18 cellular contexts compared by ENCODE assay signal in the genomic region with DNA sequence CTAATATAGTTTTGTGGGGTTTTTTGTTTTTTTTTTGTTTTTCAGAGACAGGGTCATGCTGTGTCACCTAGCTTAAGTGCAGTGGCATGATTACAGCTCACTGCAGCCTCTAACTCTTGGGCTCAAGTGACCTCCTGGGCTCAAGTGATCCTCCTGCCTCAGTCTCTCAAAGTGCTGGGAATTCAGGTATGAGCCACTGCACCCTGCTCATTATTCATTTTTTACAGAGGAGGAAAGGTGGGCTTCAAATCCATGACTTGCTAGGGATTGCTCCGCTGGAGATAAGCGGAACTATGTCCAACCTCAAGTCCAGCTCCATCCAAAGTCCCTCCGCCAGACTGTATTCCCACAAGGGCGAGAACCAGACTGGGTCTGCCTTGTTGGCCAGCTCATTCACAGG. TPM values are rescaled to one million over a fixed set of nuclear protein-coding genes. Genes with fewer than 3 reads are reported as not detected.
"Had no signal": no experiment of that assay in that cellular context is flagged by ENCODE, and none has a peak within 500 bp of the region (broad histone marks: within the 10 kb centered on the region; RNA-seq: fewer than 3 reads in every experiment).

No MANE protein-coding gene starts in this region.

- H3K27ac ChIP-seq: foreskin keratinocyte, left ventricle myocardium inferior, lower lobe of right lung, pancreas, right lobe of liver, suprapubic skin, tibial artery, upper lobe of right lung had no signal

- H3K36me3 ChIP-seq: left ventricle myocardium inferior, lower lobe of right lung, pancreas, right lobe of liver, suprapubic skin, tibial artery, upper lobe of right lung had no signal

- H3K4me3 ChIP-seq: left ventricle myocardium inferior, lower lobe of right lung, pancreas, right lobe of liver, suprapubic skin, tibial artery, upper lobe of right lung had no signal

- ATAC-seq: foreskin keratinocyte, left cardiac atrium, lower lobe of right lung, natural killer cell, pancreas, right lobe of liver, upper lobe of right lung had no signal

- DNase-seq: foreskin keratinocyte; immature natural killer cell; left cardiac atrium; left ventricle myocardium inferior; lower lobe of right lung; natural killer cell; nucleus accumbens; pancreas; stimulated activated CD4-positive, alpha-beta T cell treated with anti-CD3 and anti-CD28 coated beads, Interleukin-15, amount 100 ng/mL, for 24 hours; stimulated activated CD4-positive, alpha-beta T cell treated with anti-CD3 and anti-CD28 coated beads, Interleukin-1b, Interleukin-23, amount 100 ng/mL, for 48 hours; stimulated activated CD4-positive, alpha-beta T cell treated with anti-CD3 and anti-CD28 coated beads, Interleukin-4, amount 100 ng/mL, for 24 hours; stimulated activated naive CD4-positive, alpha-beta T cell treated with Interleukin-2 at 50 U/mL for 16 hours; tibial artery; upper lobe of right lung had no signal

- H3K9me3 ChIP-seq: left ventricle myocardium inferior, lower lobe of right lung, pancreas, right lobe of liver, suprapubic skin, tibial artery, upper lobe of right lung had no signal

- H3K4me1 ChIP-seq: foreskin keratinocyte, left ventricle myocardium inferior, lower lobe of right lung, pancreas, right lobe of liver, suprapubic skin, tibial artery had no signal

- FAIRE-seq: colon, keratinocyte, pancreas had no signal

- H3K27me3 ChIP-seq: foreskin keratinocyte, pancreas, right lobe of liver, suprapubic skin, upper lobe of right lung had no signal

RNA-seq across cellular contexts. Expression of a gene that starts 8.0 kb away (rescaled TPM):
- total RNA-seq: left ventricle myocardium inferior had no signal
